8 cellular contexts compared by ENCODE assay signal in the genomic region with DNA sequence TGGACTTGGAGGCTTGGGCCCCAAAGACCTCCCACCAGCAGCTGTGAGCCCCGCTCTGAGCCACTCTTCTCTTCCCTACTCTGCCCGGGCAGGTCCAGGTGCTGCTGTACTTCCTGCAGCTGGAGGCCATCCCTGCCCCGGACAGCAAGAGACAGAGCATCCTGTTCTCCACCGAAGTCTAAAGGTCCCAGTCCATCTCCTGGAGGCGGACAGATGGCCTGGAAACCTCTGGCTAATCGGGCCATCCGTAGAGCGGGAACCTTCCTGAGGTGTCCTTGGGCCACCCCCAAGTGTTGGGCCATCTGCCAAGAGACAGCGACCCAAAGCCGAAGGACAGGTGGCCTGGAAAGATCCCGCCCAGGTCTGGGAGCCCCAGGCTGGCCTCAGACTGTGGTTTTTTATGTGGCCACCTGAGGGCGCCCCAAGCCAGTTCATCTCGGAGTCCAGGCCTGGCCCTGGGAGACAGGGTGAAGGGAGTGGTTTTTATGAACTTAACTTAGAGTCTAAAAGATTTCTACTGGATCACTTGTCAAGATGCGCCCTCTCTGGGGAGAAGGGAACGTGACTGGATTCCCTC.
DNase-seq lines count a peak whose midpoint lies in the region; ATAC-seq and TF ChIP-seq lines count a peak whose summit lies in the region.

No MANE protein-coding gene starts in this region.

- no peak overlapping the region for H3K4me3 ChIP-seq in testis

- H3K9me3 ChIP-seq in testis: no peaks in the 10 kb centered on the region

- H3K27ac ChIP-seq in testis: peak overlapping the region in 1 of 2 donors; percentile 64

- ATAC-seq in Right ventricle myocardium superior (ENCODE audit: poor library complexity) (no peak), Right ventricle myocardium inferior (no peak), HG03439 (IDR thresholded peaks at IDR 0.05; ENCODE audit: unreplicated experiment) (no peak)
- no peak for ATAC-seq in activated CD8-positive, alpha-beta memory T cell treated with anti-CD3 and anti-CD28 coated beads, Interleukin-2, amount 10 ng/mL, durations not matched to agents 7 days and 5 days

- DNase-seq in Right ventricle myocardium superior (peak; percentile 79), Right ventricle myocardium inferior (ENCODE audit: missing footprints) (no peak), NCI-H526 (lab: John Stamatoyannopoulos, UW) (peak; percentile 7 to 56), epidermal melanocyte (ENCODE audit: insufficient read length, low spot score) (peak; percentile 55), testis (peak; percentile 80)
- peak; percentile 67 for DNase-seq in activated CD8-positive, alpha-beta memory T cell treated with anti-CD3 and anti-CD28 coated beads, Interleukin-2, amount 10 ng/mL, durations not matched to agents 7 days and 5 days

- no peaks in the 10 kb centered on the region for H3K27me3 Mint-ChIP-seq in activated CD8-positive, alpha-beta memory T cell treated with anti-CD3 and anti-CD28 coated beads, Interleukin-2, amount 10 ng/mL, durations not matched to agents 7 days and 5 days
- no peaks in the 10 kb centered on the region for H3K27me3 Mint-ChIP-seq in nephron (ENCODE audit: low read depth)

- 21 to 34% methylated on average over 7 to 15 of the region's 15 CpGs for WGBS in testis, 2 donors

- intact Hi-C loops in Right ventricle myocardium superior (cut with DNase I): loop anchor here (2.0 kb wide), 1 partner anchor 223 kb away; no protein-coding TSS in a partner anchor
- intact Hi-C loops in Right ventricle myocardium inferior (cut with DNase I): loop anchor here (5.0 to 10.0 kb wide), 3 partner anchors 69 to 539 kb away; partner anchors contain the start of gene SLC2A11
- intact Hi-C loops in testis (cut with DNase I; ENCODE audit: low total_unique reads): no loop called here

- peak; percentile 74 to 84 (median 83) for TF ChIP-seq CTCF in nephron (IDR thresholded peaks at IDR 0.05; ENCODE audit: unreplicated experiment in 3 of 3)
- peak; percentile 61 to 72 (median 66) for TF ChIP-seq CTCF in testis (IDR thresholded peaks at IDR 0.05)

- no peak overlapping the region for H3K27ac Mint-ChIP-seq in activated CD8-positive, alpha-beta memory T cell treated with anti-CD3 and anti-CD28 coated beads, Interleukin-2, amount 10 ng/mL, durations not matched to agents 7 days and 5 days
- H3K27ac Mint-ChIP-seq in nephron: peak overlapping the region in 2 of 3 experiments; percentile 43 to 63

- no peaks in the 10 kb centered on the region for H3K4me1 ChIP-seq in testis

- H3K27me3 ChIP-seq in testis: no peaks in the 10 kb centered on the region

- H3K36me3 Mint-ChIP-seq in activated CD8-positive, alpha-beta memory T cell treated with anti-CD3 and anti-CD28 coated beads, Interleukin-2, amount 10 ng/mL, durations not matched to agents 7 days and 5 days: no peaks in the 10 kb centered on the region
- H3K36me3 Mint-ChIP-seq in nephron (ENCODE audit: low read depth): peaks cover 8% of the 10 kb centered on the region

- CTCF ChIA-PET in activated CD8-positive, alpha-beta memory T cell treated with anti-CD3 and anti-CD28 coated beads, Interleukin-2, amount 10 ng/mL, durations not matched to agents 7 days and 5 days (lab: Charles Lee): interaction anchor here (0.9 kb wide), 1 partner anchor 71 kb away, joined by 3 read pairs; no protein-coding TSS in a partner anchor

- no peaks in the 10 kb centered on the region for H3K9me3 Mint-ChIP-seq in activated CD8-positive, alpha-beta memory T cell treated with anti-CD3 and anti-CD28 coated beads, Interleukin-2, amount 10 ng/mL, durations not matched to agents 7 days and 5 days (ENCODE audit: low read depth)
- no peaks in the 10 kb centered on the region for H3K9me3 Mint-ChIP-seq in nephron

- H3K4me3 Mint-ChIP-seq in activated CD8-positive, alpha-beta memory T cell treated with anti-CD3 and anti-CD28 coated beads, Interleukin-2, amount 10 ng/mL, durations not matched to agents 7 days and 5 days: no peak overlapping the region
- no peak overlapping the region for H3K4me3 Mint-ChIP-seq in nephron

- no peak for TF ChIP-seq POLR2A in testis (IDR thresholded peaks at IDR 0.05)

- H3K36me3 ChIP-seq in testis (ENCODE audit: low read depth, missing control alignments): no peaks in the 10 kb centered on the region

- peaks cover 2% of the 10 kb centered on the region for H3K4me1 Mint-ChIP-seq in activated CD8-positive, alpha-beta memory T cell treated with anti-CD3 and anti-CD28 coated beads, Interleukin-2, amount 10 ng/mL, durations not matched to agents 7 days and 5 days
- no peaks in the 10 kb centered on the region for H3K4me1 Mint-ChIP-seq in nephron
